1 cellular context compared by ENCODE assay signal in genomic region chr12:122895757-122896636, GRCh38.
TF ChIP-seq lines count a peak whose summit lies in the region.

TSS of gene VPS37B (minus strand) at chr12:122896124. CDS start at chr12:122896062, 62 bp downstream.

TF ChIP-seq in K562, 482 proteins besides CTCF, POLR2A, EP300 and RAD21 (continued from another document and continues in another):
- TF ChIP-seq, protein P1, sequence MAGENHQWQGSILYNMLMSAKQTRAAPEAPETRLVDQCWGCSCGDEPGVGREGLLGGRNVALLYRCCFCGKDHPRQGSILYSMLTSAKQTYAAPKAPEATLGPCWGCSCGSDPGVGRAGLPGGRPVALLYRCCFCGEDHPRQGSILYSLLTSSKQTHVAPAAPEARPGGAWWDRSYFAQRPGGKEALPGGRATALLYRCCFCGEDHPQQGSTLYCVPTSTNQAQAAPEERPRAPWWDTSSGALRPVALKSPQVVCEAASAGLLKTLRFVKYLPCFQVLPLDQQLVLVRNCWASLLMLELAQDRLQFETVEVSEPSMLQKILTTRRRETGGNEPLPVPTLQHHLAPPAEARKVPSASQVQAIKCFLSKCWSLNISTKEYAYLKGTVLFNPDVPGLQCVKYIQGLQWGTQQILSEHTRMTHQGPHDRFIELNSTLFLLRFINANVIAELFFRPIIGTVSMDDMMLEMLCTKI (IDR thresholded peaks at IDR 0.05; ENCODE audit: partially characterized antibody) = no peak
- no peak for TF ChIP-seq HNRNPL (IDR thresholded peaks at IDR 0.05; ENCODE audit: low read depth, low read length)
- no peak for TF ChIP-seq ZNF174 (CRISPR knock-in tag; IDR thresholded peaks at IDR 0.05)
- TF ChIP-seq EZH2 (IDR thresholded peaks at IDR 0.05; ENCODE audit: borderline replicate concordance, low read depth, low read length) = no peak
- peak; percentile 81 for TF ChIP-seq ZFX (CRISPR knock-in tag; IDR thresholded peaks at IDR 0.05)
- no peak for TF ChIP-seq DNMT1 (IDR thresholded peaks at IDR 0.05)
- TF ChIP-seq, protein P2, sequence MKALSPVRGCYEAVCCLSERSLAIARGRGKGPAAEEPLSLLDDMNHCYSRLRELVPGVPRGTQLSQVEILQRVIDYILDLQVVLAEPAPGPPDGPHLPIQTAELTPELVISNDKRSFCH (CRISPR knock-in tag; IDR thresholded peaks at IDR 0.05) = no peak
- TF ChIP-seq, protein P2 (tag; IDR thresholded peaks at IDR 0.05) = peak; percentile 93
- TF ChIP-seq, protein P3, sequence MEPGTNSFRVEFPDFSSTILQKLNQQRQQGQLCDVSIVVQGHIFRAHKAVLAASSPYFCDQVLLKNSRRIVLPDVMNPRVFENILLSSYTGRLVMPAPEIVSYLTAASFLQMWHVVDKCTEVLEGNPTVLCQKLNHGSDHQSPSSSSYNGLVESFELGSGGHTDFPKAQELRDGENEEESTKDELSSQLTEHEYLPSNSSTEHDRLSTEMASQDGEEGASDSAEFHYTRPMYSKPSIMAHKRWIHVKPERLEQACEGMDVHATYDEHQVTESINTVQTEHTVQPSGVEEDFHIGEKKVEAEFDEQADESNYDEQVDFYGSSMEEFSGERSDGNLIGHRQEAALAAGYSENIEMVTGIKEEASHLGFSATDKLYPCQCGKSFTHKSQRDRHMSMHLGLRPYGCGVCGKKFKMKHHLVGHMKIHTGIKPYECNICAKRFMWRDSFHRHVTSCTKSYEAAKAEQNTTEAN (CRISPR knock-in tag; IDR thresholded peaks at IDR 0.05) = 0 out of 2 replicates have a peak, but pooled peaks have one; percentile 41
- TF ChIP-seq, protein P4, sequence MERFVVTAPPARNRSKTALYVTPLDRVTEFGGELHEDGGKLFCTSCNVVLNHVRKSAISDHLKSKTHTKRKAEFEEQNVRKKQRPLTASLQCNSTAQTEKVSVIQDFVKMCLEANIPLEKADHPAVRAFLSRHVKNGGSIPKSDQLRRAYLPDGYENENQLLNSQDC (CRISPR knock-in tag; IDR thresholded peaks at IDR 0.05) = peak; percentile 61; the same call in 1 of the 2 replicates
- TF ChIP-seq, protein P5, sequence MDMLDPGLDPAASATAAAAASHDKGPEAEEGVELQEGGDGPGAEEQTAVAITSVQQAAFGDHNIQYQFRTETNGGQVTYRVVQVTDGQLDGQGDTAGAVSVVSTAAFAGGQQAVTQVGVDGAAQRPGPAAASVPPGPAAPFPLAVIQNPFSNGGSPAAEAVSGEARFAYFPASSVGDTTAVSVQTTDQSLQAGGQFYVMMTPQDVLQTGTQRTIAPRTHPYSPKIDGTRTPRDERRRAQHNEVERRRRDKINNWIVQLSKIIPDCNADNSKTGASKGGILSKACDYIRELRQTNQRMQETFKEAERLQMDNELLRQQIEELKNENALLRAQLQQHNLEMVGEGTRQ (CRISPR knock-in tag; IDR thresholded peaks at IDR 0.05) = peak; percentile 94
- TF ChIP-seq ZC3H4 (CRISPR knock-in tag; IDR thresholded peaks at IDR 0.05; ENCODE audit: borderline replicate concordance) = no peak
- peak; percentile 89 for TF ChIP-seq ZC3H11A (IDR thresholded peaks at IDR 0.05; ENCODE audit: low read depth, low read length)
- peak; percentile 81 for TF ChIP-seq POLR2B (IDR thresholded peaks at IDR 0.05; ENCODE audit: low read depth, partially characterized antibody)
- TF ChIP-seq TSC22D4 (tag; IDR thresholded peaks at IDR 0.05) = no peak
- no peak for TF ChIP-seq ZNF444 (CRISPR knock-in tag; IDR thresholded peaks at IDR 0.05)
- TF ChIP-seq SMARCC2 (IDR thresholded peaks at IDR 0.05; ENCODE audit: low read depth) = no peak; the same call in 1 of the 2 replicates
- no peak for TF ChIP-seq HMG20B (CRISPR knock-in tag; IDR thresholded peaks at IDR 0.05)
- peak; percentile 0 to 62; a peak in 1 of 4 replicates for TF ChIP-seq MLLT1 (IDR thresholded peaks at IDR 0.05)
- TF ChIP-seq CBFA2T2 (conservative IDR thresholded peaks at IDR 0.05) = peak; percentile 48; the same call in 1 of the 2 replicates
- TF ChIP-seq ARID3A (IDR thresholded peaks at IDR 0.05; ENCODE audit: borderline replicate concordance, low read depth, low read length) = no peak
- no peak for TF ChIP-seq STAT5B (CRISPR knock-in tag; IDR thresholded peaks at IDR 0.05)
- no peak for TF ChIP-seq MYBL2 (IDR thresholded peaks at IDR 0.05; ENCODE audit: low read depth)
- TF ChIP-seq MYBL2 (CRISPR knock-in tag; IDR thresholded peaks at IDR 0.05; ENCODE audit: borderline replicate concordance) = no peak
- peak; percentile 94 for TF ChIP-seq ZBTB40 (IDR thresholded peaks at IDR 0.05)
- TF ChIP-seq ZBTB40 (CRISPR knock-in tag; IDR thresholded peaks at IDR 0.05) = no peak
- TF ChIP-seq MTA3 (IDR thresholded peaks at IDR 0.05; ENCODE audit: borderline replicate concordance) = peak; percentile 100
- no peak for TF ChIP-seq BRF1 (IDR thresholded peaks at IDR 0.05; ENCODE audit: borderline replicate concordance, extremely low read depth, insufficient read length)
- TF ChIP-seq MCM3 (IDR thresholded peaks at IDR 0.05) = no peak
- 0 out of 2 replicates have a peak, but pooled peaks have one; percentile 49 for TF ChIP-seq CEBPG (CRISPR knock-in tag; IDR thresholded peaks at IDR 0.05)
- peak in 1 of 2 experiments; percentile 69; a peak in 2 of 4 replicates for TF ChIP-seq CEBPG (tag; conservative IDR thresholded peaks at IDR 0.05 in 1 of 2, IDR thresholded peaks at IDR 0.05 in 1 of 2)
- peak; percentile 78; the same call in 1 of the 2 replicates for TF ChIP-seq GATAD2A (IDR thresholded peaks at IDR 0.05)
- no peak; the same call in 1 of the 2 replicates for TF ChIP-seq HLTF (IDR thresholded peaks at IDR 0.05)
- TF ChIP-seq CHD2 (IDR thresholded peaks at IDR 0.05; ENCODE audit: low read depth, low read length) = peak; percentile 16; the same call in 1 of the 2 replicates
- TF ChIP-seq ZNF124 (CRISPR knock-in tag; IDR thresholded peaks at IDR 0.05) = no peak
- TF ChIP-seq ZNF583 (CRISPR knock-in tag; IDR thresholded peaks at IDR 0.05) = peak; percentile 68
- TF ChIP-seq OTX1 (CRISPR knock-in tag; IDR thresholded peaks at IDR 0.05) = no peak
- TF ChIP-seq NONO (IDR thresholded peaks at IDR 0.05; ENCODE audit: low read depth in 2 of 2, low read length in 1 of 2) = peak; percentile 64 to 89; a peak in 3 of 4 replicates
- TF ChIP-seq, protein P6, sequence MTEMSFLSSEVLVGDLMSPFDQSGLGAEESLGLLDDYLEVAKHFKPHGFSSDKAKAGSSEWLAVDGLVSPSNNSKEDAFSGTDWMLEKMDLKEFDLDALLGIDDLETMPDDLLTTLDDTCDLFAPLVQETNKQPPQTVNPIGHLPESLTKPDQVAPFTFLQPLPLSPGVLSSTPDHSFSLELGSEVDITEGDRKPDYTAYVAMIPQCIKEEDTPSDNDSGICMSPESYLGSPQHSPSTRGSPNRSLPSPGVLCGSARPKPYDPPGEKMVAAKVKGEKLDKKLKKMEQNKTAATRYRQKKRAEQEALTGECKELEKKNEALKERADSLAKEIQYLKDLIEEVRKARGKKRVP (CRISPR knock-in tag; IDR thresholded peaks at IDR 0.05) = no peak
- TF ChIP-seq FOS (IDR thresholded peaks at IDR 0.05; ENCODE audit: extremely low read depth, insufficient read length) = no peak
- TF ChIP-seq UBTF (IDR thresholded peaks at IDR 0.05; ENCODE audit: borderline replicate concordance in 1 of 2, low read depth in 2 of 2, low read length in 2 of 2) = peak; percentile 79 to 80; a peak in 3 of 4 replicates
